Comparison of ENCODE assay signal across 1 cellular context in the genomic region with DNA sequence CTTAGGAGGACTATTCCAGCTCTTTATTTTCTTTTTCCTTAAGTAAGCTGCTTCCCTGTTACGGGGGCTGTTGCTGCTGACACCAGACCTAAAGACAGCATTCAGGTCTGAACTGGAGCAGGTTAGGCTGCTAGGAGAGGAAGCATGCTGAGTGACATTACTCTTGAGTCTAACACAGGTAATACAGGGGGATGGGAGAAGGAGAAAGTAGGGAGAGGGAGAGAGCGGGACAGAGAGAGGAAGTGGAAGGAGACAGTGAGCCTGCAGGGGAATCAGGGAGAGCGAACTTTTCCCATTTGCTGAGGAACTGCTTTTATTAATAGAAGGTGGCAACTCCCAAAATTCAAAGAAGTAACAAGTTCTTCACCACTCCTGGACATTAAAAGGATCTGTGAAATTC.
TF ChIP-seq lines count a peak whose summit lies in the region.

No MANE protein-coding gene starts in this region.

TF ChIP-seq in HCT116, 20 proteins besides CTCF, POLR2A, EP300 and RAD21 (continued from another document):
- TF ChIP-seq, protein P1, sequence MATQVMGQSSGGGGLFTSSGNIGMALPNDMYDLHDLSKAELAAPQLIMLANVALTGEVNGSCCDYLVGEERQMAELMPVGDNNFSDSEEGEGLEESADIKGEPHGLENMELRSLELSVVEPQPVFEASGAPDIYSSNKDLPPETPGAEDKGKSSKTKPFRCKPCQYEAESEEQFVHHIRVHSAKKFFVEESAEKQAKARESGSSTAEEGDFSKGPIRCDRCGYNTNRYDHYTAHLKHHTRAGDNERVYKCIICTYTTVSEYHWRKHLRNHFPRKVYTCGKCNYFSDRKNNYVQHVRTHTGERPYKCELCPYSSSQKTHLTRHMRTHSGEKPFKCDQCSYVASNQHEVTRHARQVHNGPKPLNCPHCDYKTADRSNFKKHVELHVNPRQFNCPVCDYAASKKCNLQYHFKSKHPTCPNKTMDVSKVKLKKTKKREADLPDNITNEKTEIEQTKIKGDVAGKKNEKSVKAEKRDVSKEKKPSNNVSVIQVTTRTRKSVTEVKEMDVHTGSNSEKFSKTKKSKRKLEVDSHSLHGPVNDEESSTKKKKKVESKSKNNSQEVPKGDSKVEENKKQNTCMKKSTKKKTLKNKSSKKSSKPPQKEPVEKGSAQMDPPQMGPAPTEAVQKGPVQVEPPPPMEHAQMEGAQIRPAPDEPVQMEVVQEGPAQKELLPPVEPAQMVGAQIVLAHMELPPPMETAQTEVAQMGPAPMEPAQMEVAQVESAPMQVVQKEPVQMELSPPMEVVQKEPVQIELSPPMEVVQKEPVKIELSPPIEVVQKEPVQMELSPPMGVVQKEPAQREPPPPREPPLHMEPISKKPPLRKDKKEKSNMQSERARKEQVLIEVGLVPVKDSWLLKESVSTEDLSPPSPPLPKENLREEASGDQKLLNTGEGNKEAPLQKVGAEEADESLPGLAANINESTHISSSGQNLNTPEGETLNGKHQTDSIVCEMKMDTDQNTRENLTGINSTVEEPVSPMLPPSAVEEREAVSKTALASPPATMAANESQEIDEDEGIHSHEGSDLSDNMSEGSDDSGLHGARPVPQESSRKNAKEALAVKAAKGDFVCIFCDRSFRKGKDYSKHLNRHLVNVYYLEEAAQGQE (IDR thresholded peaks at IDR 0.05; ENCODE audit: low read depth), result no peak
- TF ChIP-seq TCF7L2 (IDR thresholded peaks at IDR 0.05; ENCODE audit: borderline replicate concordance, extremely low read depth, insufficient read depth, insufficient read length) (no peak), YY1 (IDR thresholded peaks at IDR 0.05; ENCODE audit: extremely low read depth, insufficient replicate concordance, low read depth, low read length) (no peak), JUND (IDR thresholded peaks at IDR 0.05) (no peak), CEBPB (IDR thresholded peaks at IDR 0.05; ENCODE audit: low read depth) (no peak)
- TF ChIP-seq, protein P2, sequence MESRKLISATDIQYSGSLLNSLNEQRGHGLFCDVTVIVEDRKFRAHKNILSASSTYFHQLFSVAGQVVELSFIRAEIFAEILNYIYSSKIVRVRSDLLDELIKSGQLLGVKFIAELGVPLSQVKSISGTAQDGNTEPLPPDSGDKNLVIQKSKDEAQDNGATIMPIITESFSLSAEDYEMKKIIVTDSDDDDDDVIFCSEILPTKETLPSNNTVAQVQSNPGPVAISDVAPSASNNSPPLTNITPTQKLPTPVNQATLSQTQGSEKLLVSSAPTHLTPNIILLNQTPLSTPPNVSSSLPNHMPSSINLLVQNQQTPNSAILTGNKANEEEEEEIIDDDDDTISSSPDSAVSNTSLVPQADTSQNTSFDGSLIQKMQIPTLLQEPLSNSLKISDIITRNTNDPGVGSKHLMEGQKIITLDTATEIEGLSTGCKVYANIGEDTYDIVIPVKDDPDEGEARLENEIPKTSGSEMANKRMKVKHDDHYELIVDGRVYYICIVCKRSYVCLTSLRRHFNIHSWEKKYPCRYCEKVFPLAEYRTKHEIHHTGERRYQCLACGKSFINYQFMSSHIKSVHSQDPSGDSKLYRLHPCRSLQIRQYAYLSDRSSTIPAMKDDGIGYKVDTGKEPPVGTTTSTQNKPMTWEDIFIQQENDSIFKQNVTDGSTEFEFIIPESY (IDR thresholded peaks at IDR 0.05; ENCODE audit: extremely low read depth, insufficient replicate concordance, low read length), result no peak
